8 cellular contexts compared by ENCODE assay signal in genomic region chr3:132659000-132659369, GRCh38. TPM values are rescaled to one million over a fixed set of nuclear protein-coding genes. Genes with fewer than 3 reads are reported as not detected.
DNase-seq lines count a peak whose midpoint lies in the region; ATAC-seq and TF ChIP-seq lines count a peak whose summit lies in the region.

No MANE protein-coding gene starts in this region.

- H3K27ac ChIP-seq in duodenal mucosa (ENCODE audit: low read depth, low read length): peak overlapping the region; percentile 92

- H3K4me1 ChIP-seq in duodenal mucosa (ENCODE audit: control insufficient read depth in 1 of 2, insufficient read depth in 2 of 2, low read length in 2 of 2): peaks cover 28 to 58% of the 10 kb centered on the region in 2 donors

- peak overlapping the region; percentile 96 for H3K4me3 Mint-ChIP-seq in natural killer cell treated with Interleukin-12 subunit alpha and Interleukin-12 subunit beta and Interleukin-15 and Interleukin-18, amount 100 ng/mL, for 72 hours

- peak overlapping the region; percentile 92 to 96 for H3K27ac Mint-ChIP-seq in natural killer cell treated with Interleukin-12 subunit alpha and Interleukin-12 subunit beta and Interleukin-15 and Interleukin-18, amount 100 ng/mL, for 72 hours

- peaks cover 36 to 40% of the 10 kb centered on the region in 2 donors for H3K4me1 Mint-ChIP-seq in natural killer cell treated with Interleukin-12 subunit alpha and Interleukin-12 subunit beta and Interleukin-15 and Interleukin-18, amount 100 ng/mL, for 72 hours (ENCODE audit: low read depth in 2 of 2)

- no peaks in the 10 kb centered on the region for H3K36me3 ChIP-seq in duodenal mucosa (ENCODE audit: control insufficient read depth in 1 of 2, insufficient read depth in 2 of 2, low read length in 2 of 2)

- H3K36me3 Mint-ChIP-seq in natural killer cell treated with Interleukin-12 subunit alpha and Interleukin-12 subunit beta and Interleukin-15 and Interleukin-18, amount 100 ng/mL, for 72 hours: no peaks in the 10 kb centered on the region

- H3K4me3 ChIP-seq in duodenal mucosa (ENCODE audit: low read depth in 1 of 2, low read length in 2 of 2): peak overlapping the region; percentile 96 to 97

- no peaks in the 10 kb centered on the region for H3K27me3 Mint-ChIP-seq in natural killer cell treated with Interleukin-12 subunit alpha and Interleukin-12 subunit beta and Interleukin-15 and Interleukin-18, amount 100 ng/mL, for 72 hours

- H3K9me3 ChIP-seq in duodenal mucosa (ENCODE audit: control insufficient read depth in 1 of 2, low read length in 2 of 2): no peaks in the 10 kb centered on the region

- no peaks in the 10 kb centered on the region for H3K27me3 ChIP-seq in duodenal mucosa (ENCODE audit: control insufficient read depth in 1 of 2, insufficient read depth in 2 of 2, low read length in 2 of 2)

- no peaks in the 10 kb centered on the region for H3K9me3 Mint-ChIP-seq in natural killer cell treated with Interleukin-12 subunit alpha and Interleukin-12 subunit beta and Interleukin-15 and Interleukin-18, amount 100 ng/mL, for 72 hours

- ATAC-seq in natural killer cell treated with Interleukin-12 subunit alpha and Interleukin-12 subunit beta and Interleukin-15 and Interleukin-18, amount 100 ng/mL, for 72 hours: no peak

- DNase-seq in NCI-H510A treated with DMSO at 0.1 percent for 48 hours (lab: John Stamatoyannopoulos, UW) (peak; percentile 4), NCI-H510A (lab: John Stamatoyannopoulos, UW) (no peak), NCI-H524 (lab: John Stamatoyannopoulos, UW) (peak; percentile 95 to 97), NOMO-1 treated with dmso at 0.1 percent for 144 hours (lab: John Stamatoyannopoulos, UW; ENCODE audit: unreplicated experiment) (no peak), erythroblast (lab: John Stamatoyannopoulos, UW) (no peak), NCI-H748 treated with DMSO at 0.1 percent for 48 hours (lab: John Stamatoyannopoulos, UW) (no peak)
- DNase-seq in natural killer cell treated with Interleukin-12 subunit alpha and Interleukin-12 subunit beta and Interleukin-15 and Interleukin-18, amount 100 ng/mL, for 72 hours (ENCODE audit: low spot score): no peak

- no peak for TF ChIP-seq POLR2A in erythroblast (IDR thresholded peaks at IDR 0.05; ENCODE audit: low read length)

- H3K9ac ChIP-seq in duodenal mucosa (ENCODE audit: low read depth in 1 of 2, low read length in 2 of 2): peak overlapping the region; percentile 87 to 95

RNA-seq across cellular contexts. Expression of gene ACAD11, which starts 0.6 kb away (rescaled TPM):
- 10 to 100 TPM in 1 of 2 donors, 1 to 10 TPM in 1; 9.3 to 11.5 TPM for total RNA-seq in natural killer cell treated with Interleukin-12 subunit alpha and Interleukin-12 subunit beta and Interleukin-15 and Interleukin-18, amount 100 ng/mL, for 72 hours

RNA-seq across cellular contexts. Expression of gene UBA5, which starts 1.1 kb away (rescaled TPM):
- total RNA-seq in natural killer cell treated with Interleukin-12 subunit alpha and Interleukin-12 subunit beta and Interleukin-15 and Interleukin-18, amount 100 ng/mL, for 72 hours: 10 to 100 TPM; 49.0 to 51.7 TPM

Comparison
In these comparisons a context has a peak if more than half of its experiments do, and no peak if none do; other contexts are left out.
1. DNase-seq: peak in NCI-H510A treated with DMSO at 0.1 percent for 48 hours (single experiment) and NCI-H524 (2 of 2); none in NCI-H510A (single experiment), natural killer cell treated with Interleukin-12 subunit alpha and Interleukin-12 subunit beta and Interleukin-15 and Interleukin-18, amount 100 ng/mL, for 72 hours (single experiment), NOMO-1 treated with dmso at 0.1 percent for 144 hours (single experiment), erythroblast (0 of 2) and NCI-H748 treated with DMSO at 0.1 percent for 48 hours (single experiment).